ENCODE assay signal across 8 cellular contexts in genomic region chr22:29245626-29246385, GRCh38. TPM values are rescaled to one million over a fixed set of nuclear protein-coding genes. Genes with fewer than 3 reads are reported as not detected.
DNase-seq lines count a peak whose midpoint lies in the region; ATAC-seq and TF ChIP-seq lines count a peak whose summit lies in the region.

No MANE protein-coding gene starts in this region.

- no peak overlapping the region for H3K27ac ChIP-seq in GM23248
- no peak overlapping the region for H3K27ac ChIP-seq in lung (ENCODE audit: low read depth in 1 of 2, low read length in 1 of 2)

- no peak overlapping the region for H3K9ac ChIP-seq in GM23248

- 36 to 42% methylated on average over 10 to 11 of the region's 11 CpGs for WGBS in GM23248 (ENCODE audit: low coverage in 1 of 2, low lambda C conversion rate in 2 of 2, missing lambda C conversion rate in 2 of 2), 2 experiments
- 48 to 53% methylated on average over 11 of the region's 11 CpGs for WGBS in lung, 2 donors

- peaks cover 2% of the 10 kb centered on the region for H3K4me1 Mint-ChIP-seq in activated CD4-positive, alpha-beta T cell treated with anti-CD3 and anti-CD28 coated beads, Interleukin-2, amount 10 ng/mL, durations not matched to agents 24 days and 14 days

- TF ChIP-seq CTCF in BE2C (IDR thresholded peaks at IDR 0.05; ENCODE audit: low read depth, low read length): peak; percentile 99
- TF ChIP-seq CTCF in lung (IDR thresholded peaks at IDR 0.05; ENCODE audit: control extremely low read depth, extremely low read depth): peak; percentile 91

- no peaks in the 10 kb centered on the region for H4K20me1 ChIP-seq in GM23248 (ENCODE audit: insufficient read depth)

- H3K36me3 ChIP-seq in BE2C: no peaks in the 10 kb centered on the region
- no peaks in the 10 kb centered on the region for H3K36me3 ChIP-seq in GM23248 (ENCODE audit: low read depth)
- H3K36me3 ChIP-seq in lung (ENCODE audit: control insufficient read depth in 2 of 2, insufficient read depth in 2 of 2, low read length in 2 of 2): peaks cover 0 to 3% of the 10 kb centered on the region in 2 donors

- peaks cover 23% of the 10 kb centered on the region for H3K27me3 Mint-ChIP-seq in activated CD4-positive, alpha-beta T cell treated with anti-CD3 and anti-CD28 coated beads, Interleukin-2, amount 10 ng/mL, durations not matched to agents 24 days and 14 days

- H3K79me2 ChIP-seq in GM23248 (ENCODE audit: insufficient read depth): no peaks in the 10 kb centered on the region

- H2AFZ ChIP-seq in GM23248: no peak overlapping the region

- H3K9me3 ChIP-seq in BE2C (no peaks in the 10 kb centered on the region), GM23248 (ENCODE audit: low read depth) (no peaks in the 10 kb centered on the region), lung (ENCODE audit: control insufficient read depth in 2 of 2, insufficient read depth in 1 of 2, low read length in 1 of 2) (peaks cover 0 to 3% of the 10 kb centered on the region in 2 donors)

- H3K4me1 ChIP-seq in BE2C: no peaks in the 10 kb centered on the region
- H3K4me1 ChIP-seq in GM23248 (ENCODE audit: insufficient read depth): no peaks in the 10 kb centered on the region
- peaks cover 0 to 2% of the 10 kb centered on the region in 2 donors for H3K4me1 ChIP-seq in lung (ENCODE audit: control insufficient read depth in 2 of 2, insufficient read depth in 2 of 2, low read length in 2 of 2)

- H3K27me3 ChIP-seq in BE2C: no peaks in the 10 kb centered on the region
- peaks cover 10% of the 10 kb centered on the region for H3K27me3 ChIP-seq in GM23248 (replicated peaks; ENCODE audit: insufficient read depth)
- H3K27me3 ChIP-seq in lung (ENCODE audit: control insufficient read depth, insufficient read depth): no peaks in the 10 kb centered on the region

- in situ Hi-C loops in GM23248 (cut with MboI): no loop called here

- intact Hi-C loops in activated CD4-positive, alpha-beta T cell treated with anti-CD3 and anti-CD28 coated beads, Interleukin-2, amount 10 ng/mL, durations not matched to agents 24 days and 14 days (cut with micrococcal nuclease): loop anchor here (1.0 to 2.0 kb wide), 3 partner anchors 43 to 391 kb away; no protein-coding TSS in a partner anchor

- no peaks in the 10 kb centered on the region for H3F3A ChIP-seq in GM23248 (ENCODE audit: insufficient read depth)

- DNase-seq in BE2C (peak; percentile 72), GM23248 (peak; percentile 69), NCI-H2227 (lab: John Stamatoyannopoulos, UW; ENCODE audit: unreplicated experiment) (peak; percentile 61), dedifferentiated amniotic fluid mesenchymal stem cell (ENCODE audit: extremely low spot score) (peak; percentile 56), lung (ENCODE audit: low spot score) (peak; percentile 67)
- DNase-seq in activated CD4-positive, alpha-beta T cell treated with anti-CD3 and anti-CD28 coated beads, Interleukin-2, amount 10 ng/mL, durations not matched to agents 24 days and 14 days: peak; percentile 91
- peak; percentile 37 to 42 for DNase-seq in stimulated activated CD8-positive, alpha-beta memory T cell treated with anti-CD3 and anti-CD28 coated beads, Interleukin-15, amount 100 ng/mL, for 48 hours (ENCODE audit: low read depth in 2 of 2)

- H3K9me2 ChIP-seq in GM23248 (ENCODE audit: insufficient read depth): no peaks in the 10 kb centered on the region

- no peak overlapping the region for H3K4me3 Mint-ChIP-seq in activated CD4-positive, alpha-beta T cell treated with anti-CD3 and anti-CD28 coated beads, Interleukin-2, amount 10 ng/mL, durations not matched to agents 24 days and 14 days

- no peaks in the 10 kb centered on the region for H3K36me3 Mint-ChIP-seq in activated CD4-positive, alpha-beta T cell treated with anti-CD3 and anti-CD28 coated beads, Interleukin-2, amount 10 ng/mL, durations not matched to agents 24 days and 14 days (ENCODE audit: low read depth)

- no peaks in the 10 kb centered on the region for H3K9me3 Mint-ChIP-seq in activated CD4-positive, alpha-beta T cell treated with anti-CD3 and anti-CD28 coated beads, Interleukin-2, amount 10 ng/mL, durations not matched to agents 24 days and 14 days

- ATAC-seq in lung (ENCODE audit: insufficient read depth, low FRiP score) (peak; percentile 72), HG03469 (IDR thresholded peaks at IDR 0.05; ENCODE audit: unreplicated experiment) (no peak)

- H3K27ac Mint-ChIP-seq in activated CD4-positive, alpha-beta T cell treated with anti-CD3 and anti-CD28 coated beads, Interleukin-2, amount 10 ng/mL, durations not matched to agents 24 days and 14 days: no peak overlapping the region

- no peak overlapping the region for H3K4me3 ChIP-seq in BE2C (ENCODE audit: low read depth, low read length)
- H3K4me3 ChIP-seq in GM23248: no peak overlapping the region
- no peak overlapping the region for H3K4me3 ChIP-seq in lung

- H3K4me2 ChIP-seq in GM23248 (ENCODE audit: unreplicated experiment): no peak overlapping the region

RNA-seq across cellular contexts. Expression of gene RHBDD3, which starts 22.0 kb away (rescaled TPM):
- 79.5 TPM for polyA plus RNA-seq in BE2C (2012; ENCODE audit: insufficient read depth, insufficient read length, low read depth)
- total RNA-seq in GM23248 (2014; rRNA removed; shearing (Covaris generic)): 37.3 and 43.5 TPM in 2 replicates
- polyA plus RNA-seq in GM23248 (2016; fragmentation: Nextera tagmentation; extraction: Ambion mirVana): 28.8 and 31.4 TPM in 2 replicates
- total RNA-seq in activated CD4-positive, alpha-beta T cell treated with anti-CD3 and anti-CD28 coated beads, Interleukin-2, amount 10 ng/mL, durations not matched to agents 24 days and 14 days: 49.5 and 51.9 TPM in 2 replicates
- 10 to 100 TPM; 14.2 to 32.0 TPM for total RNA-seq in lung
- polyA plus RNA-seq in lung: 10 to 100 TPM; 33.5 to 38.2 TPM

RNA-seq across cellular contexts. Expression of gene EWSR1, which starts 22.3 kb away (rescaled TPM):
- polyA plus RNA-seq in BE2C (2012; ENCODE audit: insufficient read depth, insufficient read length, low read depth): 451 TPM
- 154 and 190 TPM in 2 replicates for total RNA-seq in GM23248 (2014; rRNA removed; shearing (Covaris generic))
- 198 and 210 TPM in 2 replicates for polyA plus RNA-seq in GM23248 (2016; fragmentation: Nextera tagmentation; extraction: Ambion mirVana)
- 445 and 446 TPM in 2 replicates for total RNA-seq in activated CD4-positive, alpha-beta T cell treated with anti-CD3 and anti-CD28 coated beads, Interleukin-2, amount 10 ng/mL, durations not matched to agents 24 days and 14 days
- 100 to 1,000 TPM; 162 to 215 TPM for total RNA-seq in lung
- polyA plus RNA-seq in lung: 100 to 1,000 TPM; 115 to 174 TPM

RNA-seq across cellular contexts. Expression of gene EMID1, which starts 40.1 kb away (rescaled TPM):
- 0.97 TPM for polyA plus RNA-seq in BE2C (2012; ENCODE audit: insufficient read depth, insufficient read length, low read depth)
- total RNA-seq in GM23248 (2014; rRNA removed; shearing (Covaris generic)): not detected in 2 replicates
- not detected in 2 replicates for polyA plus RNA-seq in GM23248 (2016; fragmentation: Nextera tagmentation; extraction: Ambion mirVana)
- total RNA-seq in activated CD4-positive, alpha-beta T cell treated with anti-CD3 and anti-CD28 coated beads, Interleukin-2, amount 10 ng/mL, durations not matched to agents 24 days and 14 days: not detected in 2 replicates
- 10 to 100 TPM in 1 of 2 donors, 1 to 10 TPM in 1; 7.9 to 30.2 TPM for total RNA-seq in lung
- 1 to 10 TPM; 4.9 to 8.8 TPM for polyA plus RNA-seq in lung

Comparison
In these comparisons a context has a peak if more than half of its experiments do, and no peak if none do; other contexts are left out.
1. DNase-seq: peak in every context shown above with its lines; median percentile 91 in activated CD4-positive, alpha-beta T cell treated with anti-CD3 and anti-CD28 coated beads, Interleukin-2, amount 10 ng/mL, durations not matched to agents 24 days and 14 days; 72 in BE2C; 69 in GM23248; 67 in lung; 61 in NCI-H2227; 56 in dedifferentiated amniotic fluid mesenchymal stem cell; 40 in stimulated activated CD8-positive, alpha-beta memory T cell treated with anti-CD3 and anti-CD28 coated beads, Interleukin-15, amount 100 ng/mL, for 48 hours.